In genomic region chr12:11902525-11902875, GRCh38 we compare ENCODE assay signal across 18 cellular contexts.
DNase-seq lines count a peak whose midpoint lies in the region; ATAC-seq and TF ChIP-seq lines count a peak whose summit lies in the region.
"Had no signal": no experiment of that assay in that cellular context is flagged by ENCODE, and none has a peak within 500 bp of the region (broad histone marks: within the 10 kb centered on the region; RNA-seq: fewer than 3 reads in every experiment).

No MANE protein-coding gene starts in this region.

- TF ChIP-seq POLR2A in transverse colon (IDR thresholded peaks at IDR 0.05) = no peak

- no peaks in the 10 kb centered on the region for H3K27me3 ChIP-seq in transverse colon
- H3K27me3 ChIP-seq: breast epithelium, foreskin keratinocyte had no signal

- peaks cover 10% of the 10 kb centered on the region for H3K9me3 Mint-ChIP-seq in activated naive CD4-positive, alpha-beta T cell treated with anti-CD3 and anti-CD28 coated beads, Interleukin-2, amount 50 U/mL, for 24 hours
- H3K9me3 Mint-ChIP-seq in activated CD8-positive, alpha-beta T cell treated with anti-CD3 and anti-CD28 coated beads, Interleukin-2, amount 10 ng/mL, durations not matched to agents 7 days and 5 days (ENCODE audit: insufficient read depth) = peaks cover 4% of the 10 kb centered on the region
- peaks cover 12 to 16% of the 10 kb centered on the region in 2 donors for H3K9me3 Mint-ChIP-seq in stimulated activated naive CD8-positive, alpha-beta T cell treated with anti-CD3 and anti-CD28 coated beads, Interleukin-15, amount 100 ng/mL, for 72 hours

- peak; percentile 2 for ATAC-seq in HG02885 (IDR thresholded peaks at IDR 0.05; ENCODE audit: poor library complexity, unreplicated experiment)
- peak; percentile 30 for ATAC-seq in activated CD8-positive, alpha-beta T cell treated with anti-CD3 and anti-CD28 coated beads, Interleukin-2, amount 10 ng/mL, durations not matched to agents 7 days and 5 days
- ATAC-seq in stimulated activated naive CD8-positive, alpha-beta T cell treated with anti-CD3 and anti-CD28 coated beads, Interleukin-15, amount 100 ng/mL, for 72 hours = no peak
- no peak for ATAC-seq in GM21528 (IDR thresholded peaks at IDR 0.05; ENCODE audit: low FRiP score, unreplicated experiment)
- ATAC-seq: foreskin keratinocyte, GM23338 had no signal

- no peak overlapping the region for H3K27ac Mint-ChIP-seq in activated naive CD4-positive, alpha-beta T cell treated with anti-CD3 and anti-CD28 coated beads, Interleukin-2, amount 50 U/mL, for 24 hours
- peak overlapping the region; percentile 43 for H3K27ac Mint-ChIP-seq in activated CD8-positive, alpha-beta T cell treated with anti-CD3 and anti-CD28 coated beads, Interleukin-2, amount 10 ng/mL, durations not matched to agents 7 days and 5 days
- no peak overlapping the region for H3K27ac Mint-ChIP-seq in stimulated activated naive CD8-positive, alpha-beta T cell treated with anti-CD3 and anti-CD28 coated beads, Interleukin-15, amount 100 ng/mL, for 72 hours
- H3K27ac Mint-ChIP-seq: GM23338, nephron had no signal

- peaks cover 2% of the 10 kb centered on the region in 2 donors for H3K9me3 ChIP-seq in transverse colon

- H3K4me1 ChIP-seq in transverse colon = no peaks in the 10 kb centered on the region
- H3K4me1 ChIP-seq: breast epithelium, foreskin keratinocyte had no signal

- H3K27ac ChIP-seq in transverse colon = no peak overlapping the region
- H3K27ac ChIP-seq: breast epithelium, epithelial cell of prostate, foreskin keratinocyte had no signal

- 65 to 95% methylated on average over 4 of the region's 4 CpGs for WGBS in transverse colon (ENCODE audit: low coverage in 1 of 2), 2 donors

- H3K27me3 Mint-ChIP-seq in activated naive CD4-positive, alpha-beta T cell treated with anti-CD3 and anti-CD28 coated beads, Interleukin-2, amount 50 U/mL, for 24 hours = no peaks in the 10 kb centered on the region
- H3K27me3 Mint-ChIP-seq in activated CD8-positive, alpha-beta T cell treated with anti-CD3 and anti-CD28 coated beads, Interleukin-2, amount 10 ng/mL, durations not matched to agents 7 days and 5 days (ENCODE audit: low read depth) = peaks cover 2% of the 10 kb centered on the region
- peaks cover 6% of the 10 kb centered on the region for H3K27me3 Mint-ChIP-seq in stimulated activated naive CD8-positive, alpha-beta T cell treated with anti-CD3 and anti-CD28 coated beads, Interleukin-15, amount 100 ng/mL, for 72 hours

- H3K4me3 ChIP-seq in transverse colon = no peak overlapping the region
- H3K4me3 ChIP-seq: breast epithelium, GM23338 had no signal

- POLR2A ChIA-PET in activated CD8-positive, alpha-beta T cell treated with anti-CD3 and anti-CD28 coated beads, Interleukin-2, amount 10 ng/mL, durations not matched to agents 7 days and 5 days (lab: Charles Lee) = no interaction called here

- intact Hi-C loops in transverse colon (cut with DNase I; ENCODE audit: low total_unique reads) = no loop called here

- no peak for TF ChIP-seq CTCF in transverse colon (IDR thresholded peaks at IDR 0.05)

- in situ Hi-C loops in transverse colon (cut with MboI; ENCODE audit: low pct_ligation_motif_present in 1 of 4, low pct_unique_long_range_greater_than_20kb in 1 of 4, low sequenced_read_pairs in 3 of 4) = no loop called here

- DNase-seq in activated naive CD4-positive, alpha-beta T cell treated with anti-CD3 and anti-CD28 coated beads, Interleukin-2, amount 50 U/mL, for 16 hours = no peak
- no peak for DNase-seq in activated CD8-positive, alpha-beta T cell treated with anti-CD3 and anti-CD28 coated beads, Interleukin-2, amount 10 ng/mL, durations not matched to agents 7 days and 5 days
- DNase-seq in stimulated activated naive CD8-positive, alpha-beta T cell treated with anti-CD3 and anti-CD28 coated beads, Interleukin-15, amount 100 ng/mL, for 72 hours = no peak
- DNase-seq in NCI-H524 (lab: John Stamatoyannopoulos, UW) (no peak), transverse colon (no peak)
- DNase-seq: dermis blood vessel endothelial cell, foreskin keratinocyte, hippocampal formation, mesendoderm, NCI-H187 treated with DMSO at 0.1 percent for 48 hours, NCI-H226 had no signal

- no peak for TF ChIP-seq EP300 in transverse colon (IDR thresholded peaks at IDR 0.05; ENCODE audit: low read depth)

- H3K36me3 Mint-ChIP-seq in activated naive CD4-positive, alpha-beta T cell treated with anti-CD3 and anti-CD28 coated beads, Interleukin-2, amount 50 U/mL, for 24 hours = peaks cover 6% of the 10 kb centered on the region
- H3K36me3 Mint-ChIP-seq in activated CD8-positive, alpha-beta T cell treated with anti-CD3 and anti-CD28 coated beads, Interleukin-2, amount 10 ng/mL, durations not matched to agents 7 days and 5 days (ENCODE audit: low read depth) = peaks cover 3% of the 10 kb centered on the region

- peaks cover 35% of the 10 kb centered on the region for H3K4me1 Mint-ChIP-seq in activated naive CD4-positive, alpha-beta T cell treated with anti-CD3 and anti-CD28 coated beads, Interleukin-2, amount 50 U/mL, for 24 hours
- H3K4me1 Mint-ChIP-seq in activated CD8-positive, alpha-beta T cell treated with anti-CD3 and anti-CD28 coated beads, Interleukin-2, amount 10 ng/mL, durations not matched to agents 7 days and 5 days (ENCODE audit: low read depth) = peaks cover 48% of the 10 kb centered on the region
- peaks cover 41% of the 10 kb centered on the region for H3K4me1 Mint-ChIP-seq in stimulated activated naive CD8-positive, alpha-beta T cell treated with anti-CD3 and anti-CD28 coated beads, Interleukin-15, amount 100 ng/mL, for 72 hours
- H3K4me1 Mint-ChIP-seq: nephron had no signal

- peak overlapping the region; percentile 24 for H3K4me3 Mint-ChIP-seq in activated naive CD4-positive, alpha-beta T cell treated with anti-CD3 and anti-CD28 coated beads, Interleukin-2, amount 50 U/mL, for 24 hours
- no peak overlapping the region for H3K4me3 Mint-ChIP-seq in activated CD8-positive, alpha-beta T cell treated with anti-CD3 and anti-CD28 coated beads, Interleukin-2, amount 10 ng/mL, durations not matched to agents 7 days and 5 days
- H3K4me3 Mint-ChIP-seq in stimulated activated naive CD8-positive, alpha-beta T cell treated with anti-CD3 and anti-CD28 coated beads, Interleukin-15, amount 100 ng/mL, for 72 hours = peak overlapping the region; percentile 42 to 49
- H3K4me3 Mint-ChIP-seq: GM23338, nephron had no signal

- H3K36me3 ChIP-seq in transverse colon = no peaks in the 10 kb centered on the region
- H3K36me3 ChIP-seq: breast epithelium had no signal

- CTCF ChIA-PET in activated CD8-positive, alpha-beta T cell treated with anti-CD3 and anti-CD28 coated beads, Interleukin-2, amount 10 ng/mL, durations not matched to agents 7 days and 5 days (lab: Charles Lee) = no interaction called here

Comparison
In these comparisons a context has a peak if more than half of its experiments do, and no peak if none do; other contexts are left out.
1. ATAC-seq: peak in HG02885 (single experiment) and activated CD8-positive, alpha-beta T cell treated with anti-CD3 and anti-CD28 coated beads, Interleukin-2, amount 10 ng/mL, durations not matched to agents 7 days and 5 days (single experiment); none in stimulated activated naive CD8-positive, alpha-beta T cell treated with anti-CD3 and anti-CD28 coated beads, Interleukin-15, amount 100 ng/mL, for 72 hours (single experiment) and GM21528 (single experiment).